ENCODE assay signal across 21 cellular contexts in genomic region chr9:131454028-131454427, GRCh38.
"Had no signal": no experiment of that assay in that cellular context is flagged by ENCODE, and none has a peak within 500 bp of the region (broad histone marks: within the 10 kb centered on the region; RNA-seq: fewer than 3 reads in every experiment).

No MANE protein-coding gene starts in this region.

- H3K4me3 ChIP-seq: adrenal gland, ascending aorta, left ventricle myocardium inferior, ovary, SK-N-MC, tibial nerve had no signal

- H3K9me3 ChIP-seq: adrenal gland, ascending aorta, left ventricle myocardium inferior, neutrophil, ovary, tibial nerve had no signal

- FAIRE-seq: colon, frontal cortex had no signal

- H3K36me3 ChIP-seq: ovary had no signal

- H3K4me1 ChIP-seq: adrenal gland, ascending aorta, left ventricle myocardium inferior, tibial nerve had no signal

- DNase-seq: activated naive CD4-positive, alpha-beta T cell treated with anti-CD3 and anti-CD28 coated beads for 36 hours; activated T-cell treated with anti-CD3 and anti-CD28 coated beads for 4 hours; adrenal gland; effector memory CD4-positive, alpha-beta T cell; hippocampal formation; left ventricle myocardium inferior; right cardiac atrium; stimulated activated CD4-positive, alpha-beta T cell treated with anti-CD3 and anti-CD28 coated beads, Interleukin-1b, Interleukin-23, amount 100 ng/mL, for 48 hours had no signal

- H3K27ac Mint-ChIP-seq: mesothelial cell of epicardium; nephron; stimulated activated naive CD8-positive, alpha-beta T cell treated with anti-CD3 and anti-CD28 coated beads, Interleukin-15, amount 100 ng/mL, for 72 hours had no signal

- H3K4me1 Mint-ChIP-seq: mesothelial cell of epicardium, nephron had no signal

- ATAC-seq: activated CD4-positive, CD25-positive, alpha-beta regulatory T cell treated with anti-CD3 and anti-CD28 coated beads, Interleukin-2, amount 50 U/mL, for 24 hours; esophagus mucosa; right cardiac atrium had no signal

- H3K4me3 Mint-ChIP-seq: activated naive CD4-positive, alpha-beta T cell treated with anti-CD3 and anti-CD28 coated beads for 36 hours; central memory CD8-positive, alpha-beta T cell; mesothelial cell of epicardium; nephron; stimulated activated naive CD8-positive, alpha-beta T cell treated with anti-CD3 and anti-CD28 coated beads, Interleukin-15, amount 100 ng/mL, for 72 hours had no signal

- H3K27me3 ChIP-seq: adrenal gland, ascending aorta, neutrophil, ovary, tibial nerve had no signal

- H3K27me3 Mint-ChIP-seq: central memory CD8-positive, alpha-beta T cell; stimulated activated naive CD8-positive, alpha-beta T cell treated with anti-CD3 and anti-CD28 coated beads, Interleukin-15, amount 100 ng/mL, for 72 hours had no signal

- H3K27ac ChIP-seq: adrenal gland, ascending aorta, left ventricle myocardium inferior, neutrophil, ovary, SK-N-MC, tibial nerve had no signal

- H3K9me3 Mint-ChIP-seq: activated naive CD4-positive, alpha-beta T cell treated with anti-CD3 and anti-CD28 coated beads for 36 hours; central memory CD8-positive, alpha-beta T cell; mesothelial cell of epicardium; nephron; stimulated activated naive CD8-positive, alpha-beta T cell treated with anti-CD3 and anti-CD28 coated beads, Interleukin-15, amount 100 ng/mL, for 72 hours had no signal
